In genomic region chr3:170816341-170816740, GRCh38 we compare ENCODE assay signal across 18 cellular contexts. TPM values are rescaled to one million over a fixed set of nuclear protein-coding genes. Genes with fewer than 3 reads are reported as not detected.
DNase-seq lines count a peak whose midpoint lies in the region; ATAC-seq, FAIRE-seq and TF ChIP-seq lines count a peak whose summit lies in the region.
"Had no signal": no experiment of that assay in that cellular context is flagged by ENCODE, and none has a peak within 500 bp of the region (broad histone marks: within the 10 kb centered on the region; RNA-seq: fewer than 3 reads in every experiment).

No MANE protein-coding gene starts in this region.

- no peak overlapping the region for H3K4me2 ChIP-seq in K562 (ENCODE audit: insufficient read depth, low read length)
- H3K4me2 ChIP-seq in mesendoderm (ENCODE audit: low read length): no peak overlapping the region
- H3K4me2 ChIP-seq: BLaER1 had no signal

- H3K79me2 ChIP-seq in K562 (ENCODE audit: control insufficient read depth, insufficient read depth, low read length) (no peaks in the 10 kb centered on the region), mesendoderm (ENCODE audit: control insufficient read depth, insufficient read depth, low read length) (no peaks in the 10 kb centered on the region)

- peak overlapping the region; percentile 97 for H2BK5ac ChIP-seq in mesendoderm (ENCODE audit: low read length)

- POLR2A ChIA-PET in HEK293 (lab: Yijun Ruan, JAX): no interaction called here
- POLR2A ChIA-PET in K562 (lab: Yijun Ruan, JAX): interaction anchor here (1.6 kb wide), 1 partner anchor 11 kb away, joined by 5 read pairs; no protein-coding TSS in a partner anchor

- peak overlapping the region; percentile 81 for H3K18ac ChIP-seq in mesendoderm (ENCODE audit: low read length)

- no peaks in the 10 kb centered on the region for H3K9me3 ChIP-seq in HEK293 (ENCODE audit: control insufficient read depth, insufficient read depth, low read depth, low read length)
- H3K9me3 ChIP-seq in K562 (replicated peaks; ENCODE audit: control insufficient read depth, insufficient read depth, low read depth, low read length): no peaks in the 10 kb centered on the region
- H3K9me3 ChIP-seq: BLaER1 had no signal

- H3K9me1 ChIP-seq in K562 (ENCODE audit: control insufficient read depth, insufficient read depth, low read length): no peaks in the 10 kb centered on the region

- BruUV-seq in K562 (replicated peaks; lab: Mats Ljungman, UMichigan): no TSS peak

- no peaks in the 10 kb centered on the region for H3K36me3 ChIP-seq in HEK293 (ENCODE audit: control insufficient read depth in 2 of 2, insufficient read depth in 1 of 2, low read length in 2 of 2)
- H3K36me3 ChIP-seq in K562 (ENCODE audit: control insufficient read depth, insufficient read depth, low read length): no peaks in the 10 kb centered on the region
- H3K36me3 ChIP-seq in mesendoderm (ENCODE audit: control insufficient read depth, insufficient read depth, low read length): no peaks in the 10 kb centered on the region
- H3K36me3 ChIP-seq: BLaER1 had no signal

- peak overlapping the region; percentile 35 for H4K5ac ChIP-seq in mesendoderm (ENCODE audit: low read length)

- H3K4me3 ChIP-seq in HEK293 (ENCODE audit: low read depth, low read length) (no peak overlapping the region), K562 (no peak overlapping the region), mesendoderm (ENCODE audit: low read length) (no peak overlapping the region)
- H3K4me3 ChIP-seq: BLaER1 had no signal

- no peak for TF ChIP-seq RAD21 in K562 (CRISPR knock-in tag; conservative IDR thresholded peaks at IDR 0.05 in 1 of 2, IDR thresholded peaks at IDR 0.05 in 1 of 2)

- ATAC-seq in K562: no peak
- ATAC-seq: CD8-positive, alpha-beta T cell had no signal

- no peak overlapping the region for H2BK15ac ChIP-seq in mesendoderm (replicated peaks; ENCODE audit: low read depth)

- H3K79me1 ChIP-seq in mesendoderm (ENCODE audit: low read length): no peaks in the 10 kb centered on the region

- H3K4ac ChIP-seq in mesendoderm (ENCODE audit: low read depth, low read length): peak overlapping the region; percentile 100

- H3K9ac ChIP-seq in K562 (ENCODE audit: insufficient read depth in 1 of 2, low read depth in 2 of 2, low read length in 2 of 2): no peak overlapping the region
- H3K9ac ChIP-seq in mesendoderm (ENCODE audit: low read length): peak overlapping the region; percentile 26
- H3K9ac ChIP-seq: BLaER1 had no signal

- no peak overlapping the region for H2AFZ ChIP-seq in K562 (ENCODE audit: low read depth, low read length)

- no peak overlapping the region for H3K23ac ChIP-seq in mesendoderm (ENCODE audit: low read length)

- no peak for TF ChIP-seq EP300 in K562 (IDR thresholded peaks at IDR 0.05; ENCODE audit: low read length)

- FAIRE-seq in K562 (lab: Jason Lieb, UNC): no peak
- FAIRE-seq: A204.1, D721Med, GM12892 had no signal

- no peak for DNase-seq in K562 (ENCODE audit: extremely low read depth in 1 of 4, low spot score in 3 of 4)
- no peak for DNase-seq in mesendoderm
- DNase-seq in NCI-H524 (lab: John Stamatoyannopoulos, UW): no peak
- no peak for DNase-seq in COLO829 (ENCODE audit: low spot score)
- no peak for DNase-seq in DMS 273 treated with DMSO at 0.1 percent for 48 hours (lab: John Stamatoyannopoulos, UW)
- DNase-seq: CD4-positive, CD25-positive, alpha-beta regulatory T cell; CD8-positive, alpha-beta T cell; DMS53; DMS79 treated with DMSO at 0.1 percent for 48 hours; GF-D8; H9; HFFc6 had no signal

- H2AK5ac ChIP-seq in mesendoderm (ENCODE audit: low read length): peak overlapping the region; percentile 61

- 43% methylated on average over 2 of the region's 2 CpGs for WGBS in K562 (ENCODE audit: insufficient coverage, low coverage, missing lambda C conversion rate)
- WGBS in mesendoderm (ENCODE audit: extremely low coverage, insufficient coverage, low lambda C conversion rate): no CpG with 5 or more reads among the region's 2 CpGs

- H2BK120ac ChIP-seq in mesendoderm (ENCODE audit: low read depth, low read length): peak overlapping the region; percentile 75

- H4K8ac ChIP-seq in mesendoderm (ENCODE audit: low read depth, low read length): no peak overlapping the region

- CTCF ChIA-PET in HEK293 (lab: Yijun Ruan, JAX) (interaction anchor here (0.7 to 9.5 kb wide), 2 partner anchors 401 to 909 kb away, joined by 4 to 202 read pairs; partner anchors contain the start of gene CLDN11), K562 (lab: Yijun Ruan, JAX; ENCODE audit: low intra/inter-chr PET ratio) (no interaction called here)

- intact Hi-C loops in K562 (cut with micrococcal nuclease): loop anchor here (10.0 kb wide), 1 partner anchor 632 kb away; the partner anchor contains the start of gene PHC3

- H3K4me1 ChIP-seq in HEK293 (ENCODE audit: control insufficient read depth, insufficient read depth, low read length) (no peaks in the 10 kb centered on the region), K562 (replicated peaks in 1 of 2; ENCODE audit: control insufficient read depth in 2 of 2, insufficient read depth in 2 of 2, low read length in 2 of 2) (peaks cover 21 to 32% of the 10 kb centered on the region in 2 experiments), mesendoderm (ENCODE audit: control insufficient read depth, low read depth, low read length) (peaks cover 25% of the 10 kb centered on the region)
- H3K4me1 ChIP-seq: BLaER1 had no signal

- H3K27me3 ChIP-seq in K562 (ENCODE audit: control insufficient read depth in 2 of 2, insufficient read depth in 2 of 2, low read length in 2 of 2) (no peaks in the 10 kb centered on the region), mesendoderm (ENCODE audit: insufficient read depth, low read length, poor library complexity) (no peaks in the 10 kb centered on the region)
- H3K27me3 ChIP-seq: BLaER1 had no signal

- H3K27ac ChIP-seq in HEK293 (ENCODE audit: extremely low read depth, low read depth, low read length) (no peak overlapping the region), K562 (ENCODE audit: extremely low read depth, low read depth, low read length) (no peak overlapping the region), mesendoderm (ENCODE audit: low read depth, low read length) (peak overlapping the region; percentile 15)
- H3K27ac ChIP-seq: BLaER1, C4-2B had no signal

- H3K56ac ChIP-seq in mesendoderm (ENCODE audit: low read length): peak overlapping the region; percentile 77

- in situ Hi-C loops in K562 (cut with MboI): no loop called here

- no peak for TF ChIP-seq CTCF in HEK293 (tag by site-specific recombination; IDR thresholded peaks at IDR 0.05)
- no peak for TF ChIP-seq CTCF in K562 (IDR thresholded peaks at IDR 0.05 in 2 of 3, conservative IDR thresholded peaks at IDR 0.05 in 1 of 3; ENCODE audit: insufficient read depth in 2 of 3, low read depth in 1 of 3, low read length in 3 of 3)

- no peaks in the 10 kb centered on the region for H4K20me1 ChIP-seq in K562 (replicated peaks; ENCODE audit: control insufficient read depth, insufficient read depth, low read length)
- H4K20me1 ChIP-seq: BLaER1 had no signal

- TF ChIP-seq POLR2A in K562 (conservative IDR thresholded peaks at IDR 0.05): no peak

TF ChIP-seq in HEK293, 187 proteins besides CTCF, POLR2A, EP300 and RAD21:
- peak; percentile 71 for TF ChIP-seq ZNF664 (tag by site-specific recombination; IDR thresholded peaks at IDR 0.05)
- TF ChIP-seq ZNF623 (tag by site-specific recombination; IDR thresholded peaks at IDR 0.05): no peak
- TF ChIP-seq HOXA7 (CRISPR knock-in tag; IDR thresholded peaks at IDR 0.05; ENCODE audit: borderline replicate concordance): no peak
- TF ChIP-seq HOXD13 (CRISPR knock-in tag; IDR thresholded peaks at IDR 0.05; ENCODE audit: borderline replicate concordance): no peak
- no peak for TF ChIP-seq ZNF155 (tag by site-specific recombination; IDR thresholded peaks at IDR 0.05)
- TF ChIP-seq ZBTB21 (tag by site-specific recombination; IDR thresholded peaks at IDR 0.05): no peak

TF ChIP-seq in K562, 482 proteins besides CTCF, POLR2A, EP300 and RAD21:
- TF ChIP-seq RBM25 (IDR thresholded peaks at IDR 0.05; ENCODE audit: low read depth, low read length, severe bottlenecking) (peak; percentile 72), BHLHE40 (IDR thresholded peaks at IDR 0.05; ENCODE audit: low read length) (no peak)
TF ChIP-seq in K562: peak in this region for 1.

RNA-seq across cellular contexts. Expression of gene RPL22L1, which starts 53.7 kb away (rescaled TPM):
- total RNA-seq in K562 (2011; cell fraction: chromatin; rRNA removed; ENCODE audit: low replicate concordance): 14.7 and 33.8 TPM in 2 replicates
- total RNA-seq in K562 (2011; cell fraction: nucleolus; rRNA removed): 13.4 and 13.8 TPM in 2 replicates
- total RNA-seq in K562 (2011; cell fraction: nucleoplasm; rRNA removed): 28.4 and 41.3 TPM in 2 replicates
- 31.6 and 67.6 TPM in 2 replicates for total RNA-seq in K562 (2014; rRNA removed)
- 139 and 156 TPM in 2 replicates for total RNA-seq in K562 (2014; rRNA removed; fragmentation: Illumina TruSeq; extraction: Trizol)
- total RNA-seq in K562 (2015; rRNA removed; fragmentation: Illumina TruSeq; extraction: Trizol): 120 and 137 TPM in 2 replicates
- total RNA-seq in K562 (2021): 53.9 and 64.7 TPM in 2 replicates
- polyA plus RNA-seq in K562 (2011; rRNA removed): 64.5 and 98.3 TPM in 2 replicates
- 10.8 and 27.7 TPM in 2 replicates for polyA plus RNA-seq in K562 (2011; cell fraction: cytosol; rRNA removed)
- 17.0 and 24.0 TPM in 2 replicates for polyA plus RNA-seq in K562 (2011; cell fraction: nucleus; rRNA removed)
- polyA plus RNA-seq in K562 (2012): 60.5 and 95.5 TPM in 2 replicates
- 84.4 and 99.0 TPM in 2 replicates for polyA plus RNA-seq in K562 (2014; fragmentation: Illumina TruSeq; extraction: Trizol)
- polyA plus RNA-seq in K562 (2014; fragmentation: Nextera tagmentation; extraction: Ambion mirVana): 100 to 1,000 TPM; 108 to 111 TPM
- 141 and 198 TPM in 2 replicates for polyA plus RNA-seq in K562 (2014; rRNA removed)
- polyA minus RNA-seq in K562 (2011; rRNA and poly(A)+ RNA removed): 30.1 and 30.6 TPM in 2 replicates
- polyA minus RNA-seq in K562 (2011; cell fraction: cytosol; rRNA and poly(A)+ RNA removed): 5.5 and 30.3 TPM in 2 replicates
- polyA minus RNA-seq in K562 (2011; cell fraction: nucleus; rRNA and poly(A)+ RNA removed): 14.9 and 22.3 TPM in 2 replicates
- polyA plus RNA-seq in mesendoderm (2013, experiment 1 of 2): 903 TPM
- 897 TPM for polyA plus RNA-seq in mesendoderm (2013, experiment 2 of 2)
